Comparison of ENCODE assay signal across 27 cellular contexts in the genomic region with DNA sequence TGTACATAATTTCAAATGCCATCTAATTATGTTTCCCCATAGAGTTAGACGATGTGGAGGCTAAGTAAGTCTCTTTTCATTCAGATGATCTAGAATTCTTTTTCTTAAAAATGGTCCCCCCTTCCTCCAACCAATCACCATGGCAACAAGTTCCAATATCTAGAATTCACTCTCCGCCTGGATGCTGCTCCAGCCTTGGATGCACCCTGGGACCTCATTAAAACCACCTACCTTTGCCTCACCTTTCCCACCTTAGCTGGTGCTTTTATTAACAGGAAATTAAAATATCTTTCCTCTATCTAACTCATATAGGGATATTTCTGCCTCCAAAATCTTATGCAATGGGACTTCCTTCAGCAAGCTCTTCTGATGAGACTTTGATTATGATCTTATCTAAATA. TPM values are rescaled to one million over a fixed set of nuclear protein-coding genes. Genes with fewer than 3 reads are reported as not detected.
"Had no signal": no experiment of that assay in that cellular context is flagged by ENCODE, and none has a peak within 500 bp of the region (broad histone marks: within the 10 kb centered on the region; RNA-seq: fewer than 3 reads in every experiment).

No MANE protein-coding gene starts in this region.

- H3K27me3 ChIP-seq: stomach, testis, thyroid gland, tibial artery, tibial nerve, upper lobe of right lung, uterus, vagina had no signal

- DNase-seq: stimulated activated CD4-positive, alpha-beta T cell treated with anti-CD3 and anti-CD28 coated beads, Interleukin-2, amount 100 ng/mL, for 48 hours; stimulated activated CD4-positive, alpha-beta T cell treated with anti-CD3 and anti-CD28 coated beads, Interleukin-4, amount 100 ng/mL, for 1 hour; stimulated activated CD4-positive, alpha-beta T cell treated with anti-CD3 and anti-CD28 coated beads, Interleukin-4, amount 100 ng/mL, for 24 hours; stimulated activated CD4-positive, alpha-beta T cell treated with anti-CD3 and anti-CD28 coated beads, Interleukin-4, amount 100 ng/mL, for 4 hours; stimulated activated CD8-positive, alpha-beta memory T cell treated with anti-CD3 and anti-CD28 coated beads, Interleukin-4, amount 100 ng/mL, for 48 hours; stimulated activated naive B cell treated with anti-CD40 and anti-IgM and Interleukin-4, amounts not matched to agents 10 μg/mL and 1 μg/mL and 100 μg/mL, for 72 hours; stimulated activated naive CD4-positive, alpha-beta T cell; stimulated activated naive CD4-positive, alpha-beta T cell treated with Interleukin-2 at 50 U/mL for 16 hours; stimulated activated naive CD8-positive, alpha-beta T cell treated with anti-CD3 and anti-CD28 coated beads, Interleukin-15, amount 100 ng/mL, for 72 hours; stimulated activated naive CD8-positive, alpha-beta T cell treated with anti-CD3 and anti-CD28 coated beads, Interleukin-15, Interleukin-2, amounts not matched to agents 100 U/mL and 50 U/mL, for 24 hours; stomach; substantia nigra; testis; thyroid gland; tibial artery; transverse colon; trophoblast cell; upper lobe of left lung; upper lobe of right lung; uterus had no signal

- ATAC-seq: stimulated activated effector memory CD8-positive, alpha-beta T cell treated with anti-CD3 and anti-CD28 coated beads, Interleukin-12 subunit alpha, Interleukin-12 subunit beta, amount 100 ng/mL, for 72 hours; stimulated activated memory B cell treated with anti-CD40 and anti-IgM and Interleukin-4, amounts not matched to agents 10 μg/mL and 1 μg/mL and 100 μg/mL, for 72 hours; stimulated activated naive B cell treated with anti-CD40 and anti-IgM and Interleukin-4, amounts not matched to agents 10 μg/mL and 1 μg/mL and 100 μg/mL, for 72 hours; stimulated activated naive CD8-positive, alpha-beta T cell treated with anti-CD3 and anti-CD28 coated beads, Interleukin-15, amount 100 ng/mL, for 72 hours; stimulated activated naive CD8-positive, alpha-beta T cell treated with anti-CD3 and anti-CD28 coated beads, Interleukin-15, Interleukin-2, amounts not matched to agents 100 U/mL and 50 U/mL, for 24 hours; upper lobe of right lung had no signal

- H3K36me3 ChIP-seq: stomach, suprapubic skin, thoracic aorta, thyroid gland, tibial artery, tibial nerve, transverse colon, upper lobe of left lung, upper lobe of right lung, uterus, vagina had no signal

- FAIRE-seq: urothelium cell line had no signal

- H3K27ac ChIP-seq: stomach, suprapubic skin, testis, thoracic aorta, thyroid gland, tibial artery, tibial nerve, transverse colon, upper lobe of left lung, upper lobe of right lung, uterus, vagina had no signal

- H3K9me3 ChIP-seq: suprapubic skin, testis, thoracic aorta, thyroid gland, tibial artery, tibial nerve, transverse colon, upper lobe of left lung, upper lobe of right lung, uterus, vagina had no signal

- H3K4me3 ChIP-seq: stomach, suprapubic skin, testis, thoracic aorta, thyroid gland, tibial artery, tibial nerve, transverse colon, upper lobe of left lung, upper lobe of right lung, uterus, vagina had no signal

- H3K4me1 ChIP-seq: stomach, suprapubic skin, testis, thyroid gland, tibial artery, tibial nerve, transverse colon, upper lobe of left lung, upper lobe of right lung, uterus, vagina had no signal

RNA-seq across cellular contexts. Expression of a gene that starts 49.0 kb away (rescaled TPM):
- total RNA-seq: thoracic aorta, upper lobe of right lung, vagina had no signal
